Comparison of ENCODE assay signal across 1 cellular context in genomic region chr17:81727324-81728031, GRCh38.
TF ChIP-seq lines count a peak whose summit lies in the region.

No MANE protein-coding gene starts in this region.

TF ChIP-seq in HepG2, 621 proteins besides CTCF, POLR2A, EP300 and RAD21 (continued from another document and continues in another):
- TF ChIP-seq ATF6 (CRISPR knock-in tag; conservative IDR thresholded peaks at IDR 0.05) (peak; percentile 89), ZFP36L1 (CRISPR knock-in tag; IDR thresholded peaks at IDR 0.05) (peak; percentile 89), FOXK1 (CRISPR knock-in tag; IDR thresholded peaks at IDR 0.05; ENCODE audit: borderline replicate concordance, low read depth) (peak; percentile 83), IKZF5 (CRISPR knock-in tag; IDR thresholded peaks at IDR 0.05) (peak; percentile 97), ZNF256 (CRISPR knock-in tag; conservative IDR thresholded peaks at IDR 0.05) (peak; percentile 96), ZNF644 (CRISPR knock-in tag; IDR thresholded peaks at IDR 0.05; ENCODE audit: low read depth) (peak; percentile 97), ZNF7 (CRISPR knock-in tag; IDR thresholded peaks at IDR 0.05) (peak; percentile 20; the same call in 1 of the 2 replicates), ZNF710 (CRISPR knock-in tag; IDR thresholded peaks at IDR 0.05; ENCODE audit: borderline replicate concordance) (peak; percentile 83; the same call in 1 of the 2 replicates), KLF9 (CRISPR knock-in tag; IDR thresholded peaks at IDR 0.05; ENCODE audit: low read depth) (peak; percentile 82), BRD4 (CRISPR knock-in tag; IDR thresholded peaks at IDR 0.05) (peak; percentile 99), REL (CRISPR knock-in tag; conservative IDR thresholded peaks at IDR 0.05) (peak; percentile 83), CBX5 (CRISPR knock-in tag; IDR thresholded peaks at IDR 0.05; ENCODE audit: borderline replicate concordance) (peak; percentile 99), TIGD3 (CRISPR knock-in tag; IDR thresholded peaks at IDR 0.05; ENCODE audit: borderline replicate concordance) (peak; percentile 99), ZNF331 (CRISPR knock-in tag; IDR thresholded peaks at IDR 0.05) (peak; percentile 91), ZSCAN22 (CRISPR knock-in tag; IDR thresholded peaks at IDR 0.05) (0 out of 2 replicates have a peak, but pooled peaks have one; percentile 69), TEAD2 (CRISPR knock-in tag; IDR thresholded peaks at IDR 0.05) (peak; percentile 94), ATF1 (CRISPR knock-in tag; IDR thresholded peaks at IDR 0.05) (peak; percentile 79; the same call in 1 of the 2 replicates), DDIT3 (CRISPR knock-in tag; IDR thresholded peaks at IDR 0.05) (peak; percentile 85; the same call in 1 of the 2 replicates), HOXD1 (CRISPR knock-in tag; IDR thresholded peaks at IDR 0.05) (peak; percentile 96), ZNF280D (CRISPR knock-in tag; IDR thresholded peaks at IDR 0.05) (peak; percentile 99), RBFOX2 (IDR thresholded peaks at IDR 0.05; ENCODE audit: low read depth, low read length) (peak; percentile 73), TEAD3 (CRISPR knock-in tag; optimal IDR thresholded peaks at IDR 0.05; ENCODE audit: borderline replicate concordance) (peak; percentile 82), KLF6 (CRISPR knock-in tag; IDR thresholded peaks at IDR 0.05) (peak; percentile 99), ZNF407 (CRISPR knock-in tag; IDR thresholded peaks at IDR 0.05; ENCODE audit: not compliant biosample characterization) (peak; percentile 96), MAFK (conservative IDR thresholded peaks at IDR 0.05 in 1 of 2, IDR thresholded peaks at IDR 0.05 in 1 of 2; ENCODE audit: low read length in 2 of 2) (no peak), SKI (IDR thresholded peaks at IDR 0.05; ENCODE audit: partially characterized antibody) (peak; percentile 21), CERS6 (CRISPR knock-in tag; IDR thresholded peaks at IDR 0.05) (peak; percentile 92), MEIS2 (CRISPR knock-in tag; IDR thresholded peaks at IDR 0.05) (peak; percentile 94), DZIP1 (CRISPR knock-in tag; IDR thresholded peaks at IDR 0.05) (peak; percentile 99), ZNF607 (CRISPR knock-in tag; IDR thresholded peaks at IDR 0.05; ENCODE audit: borderline replicate concordance) (peak; percentile 99), TAF15 (IDR thresholded peaks at IDR 0.05; ENCODE audit: low read depth, low read length, poor library complexity, severe bottlenecking) (no peak), KDM1A (CRISPR knock-in tag; IDR thresholded peaks at IDR 0.05) (peak; percentile 92; the same call in 1 of the 2 replicates)
